In the genomic region with DNA sequence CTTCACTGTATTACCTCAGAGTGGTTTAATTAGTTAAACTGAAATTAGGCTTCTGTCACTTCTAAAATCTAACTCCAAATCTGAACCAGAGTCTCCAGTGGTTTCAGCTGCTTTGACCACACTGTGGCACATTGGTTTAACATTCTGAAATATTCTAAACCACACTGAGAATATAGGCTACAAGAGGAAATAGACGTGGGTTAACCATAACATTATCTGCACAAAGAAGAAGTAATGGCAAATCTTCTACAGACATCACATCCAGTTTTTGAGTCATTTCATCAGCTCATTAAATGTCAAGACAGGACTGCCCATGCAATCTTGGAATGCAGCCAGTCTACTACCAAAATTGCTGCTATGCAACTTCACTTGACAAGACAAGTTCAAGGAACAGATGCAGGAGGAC, we compare ENCODE assay signal across 8 cellular contexts.
A peak's percentile ranks its signal among the peaks of the same experiment; 100 is the strongest.
DNase-seq lines count a peak whose midpoint lies in the region; ATAC-seq and TF ChIP-seq lines count a peak whose summit lies in the region.

No MANE protein-coding gene starts in this region.

- ATAC-seq in HG03097 (IDR thresholded peaks at IDR 0.05; ENCODE audit: low FRiP score, unreplicated experiment): peak; percentile 90

- intact Hi-C loops in activated CD4-positive, alpha-beta memory T cell treated with anti-CD3 and anti-CD28 coated beads for 36 hours (cut with micrococcal nuclease): loop anchor here (2.0 to 5.0 kb wide), 2 partner anchors 40 to 101 kb away; a partner anchor contains a TSS

- H3K4me3 Mint-ChIP-seq in activated CD4-positive, alpha-beta memory T cell treated with anti-CD3 and anti-CD28 coated beads for 36 hours: no peak overlapping the region
- H3K4me3 Mint-ChIP-seq in progenitor cell of endocrine pancreas (ENCODE audit: low read depth): no peak overlapping the region

- CTCF ChIA-PET in activated CD4-positive, alpha-beta memory T cell treated with anti-CD3 and anti-CD28 coated beads for 36 hours (lab: Charles Lee): interaction anchor here (1.3 kb wide), 1 partner anchor 138 kb away, joined by 3 read pairs; no protein-coding TSS in a partner anchor

- no peak overlapping the region for H3K27ac Mint-ChIP-seq in activated CD4-positive, alpha-beta memory T cell treated with anti-CD3 and anti-CD28 coated beads for 36 hours
- H3K27ac Mint-ChIP-seq in progenitor cell of endocrine pancreas: peak overlapping the region; percentile 68

- H3K9me3 Mint-ChIP-seq in activated CD4-positive, alpha-beta memory T cell treated with anti-CD3 and anti-CD28 coated beads for 36 hours: no peaks in the 10 kb centered on the region
- H3K9me3 Mint-ChIP-seq in progenitor cell of endocrine pancreas (ENCODE audit: low read depth): no peaks in the 10 kb centered on the region

- H3K4me1 Mint-ChIP-seq in activated CD4-positive, alpha-beta memory T cell treated with anti-CD3 and anti-CD28 coated beads for 36 hours (ENCODE audit: low read depth): peaks cover 12% of the 10 kb centered on the region
- H3K4me1 Mint-ChIP-seq in progenitor cell of endocrine pancreas (ENCODE audit: low read depth): peaks cover 20% of the 10 kb centered on the region

- POLR2A ChIA-PET in activated CD4-positive, alpha-beta memory T cell treated with anti-CD3 and anti-CD28 coated beads for 36 hours (lab: Charles Lee): interaction anchor here (0.6 kb wide), 1 partner anchor 19 kb away, joined by 3 read pairs; no protein-coding TSS in a partner anchor

- peaks cover 11% of the 10 kb centered on the region for H3K27me3 Mint-ChIP-seq in activated CD4-positive, alpha-beta memory T cell treated with anti-CD3 and anti-CD28 coated beads for 36 hours
- H3K27me3 Mint-ChIP-seq in progenitor cell of endocrine pancreas: no peaks in the 10 kb centered on the region

- DNase-seq in stimulated activated naive CD4-positive, alpha-beta T cell treated with Interleukin-2 at 50 U/mL for 16 hours (lab: John Stamatoyannopoulos, UW): peak; percentile 1
- DNase-seq in stimulated activated naive CD4-positive, alpha-beta T cell (lab: John Stamatoyannopoulos, UW): no peak
- DNase-seq in activated CD4-positive, alpha-beta memory T cell treated with anti-CD3 and anti-CD28 coated beads for 36 hours: peak; percentile 49
- DNase-seq in progenitor cell of endocrine pancreas (ENCODE audit: low spot score, unreplicated experiment): no peak
- no peak for DNase-seq in D341Med (ENCODE audit: low spot score)
- no peak for DNase-seq in NCI-H1048 (lab: John Stamatoyannopoulos, UW)
- no peak for DNase-seq in HK-2 (ENCODE audit: unreplicated experiment)

- H3K36me3 Mint-ChIP-seq in activated CD4-positive, alpha-beta memory T cell treated with anti-CD3 and anti-CD28 coated beads for 36 hours: no peaks in the 10 kb centered on the region
- peaks cover 19% of the 10 kb centered on the region for H3K36me3 Mint-ChIP-seq in progenitor cell of endocrine pancreas (ENCODE audit: insufficient read depth)

- no peak for TF ChIP-seq CTCF in progenitor cell of endocrine pancreas (IDR thresholded peaks at IDR 0.05; ENCODE audit: unreplicated experiment)

Comparison
In these comparisons a context has a peak if more than half of its experiments do, and no peak if none do; other contexts are left out.
1. DNase-seq: peak in stimulated activated naive CD4-positive, alpha-beta T cell treated with Interleukin-2 at 50 U/mL for 16 hours (single experiment) and activated CD4-positive, alpha-beta memory T cell treated with anti-CD3 and anti-CD28 coated beads for 36 hours (single experiment); none in stimulated activated naive CD4-positive, alpha-beta T cell (0 of 6), progenitor cell of endocrine pancreas (single experiment), D341Med (single experiment), NCI-H1048 (single experiment) and HK-2 (single experiment).